In the genomic region with DNA sequence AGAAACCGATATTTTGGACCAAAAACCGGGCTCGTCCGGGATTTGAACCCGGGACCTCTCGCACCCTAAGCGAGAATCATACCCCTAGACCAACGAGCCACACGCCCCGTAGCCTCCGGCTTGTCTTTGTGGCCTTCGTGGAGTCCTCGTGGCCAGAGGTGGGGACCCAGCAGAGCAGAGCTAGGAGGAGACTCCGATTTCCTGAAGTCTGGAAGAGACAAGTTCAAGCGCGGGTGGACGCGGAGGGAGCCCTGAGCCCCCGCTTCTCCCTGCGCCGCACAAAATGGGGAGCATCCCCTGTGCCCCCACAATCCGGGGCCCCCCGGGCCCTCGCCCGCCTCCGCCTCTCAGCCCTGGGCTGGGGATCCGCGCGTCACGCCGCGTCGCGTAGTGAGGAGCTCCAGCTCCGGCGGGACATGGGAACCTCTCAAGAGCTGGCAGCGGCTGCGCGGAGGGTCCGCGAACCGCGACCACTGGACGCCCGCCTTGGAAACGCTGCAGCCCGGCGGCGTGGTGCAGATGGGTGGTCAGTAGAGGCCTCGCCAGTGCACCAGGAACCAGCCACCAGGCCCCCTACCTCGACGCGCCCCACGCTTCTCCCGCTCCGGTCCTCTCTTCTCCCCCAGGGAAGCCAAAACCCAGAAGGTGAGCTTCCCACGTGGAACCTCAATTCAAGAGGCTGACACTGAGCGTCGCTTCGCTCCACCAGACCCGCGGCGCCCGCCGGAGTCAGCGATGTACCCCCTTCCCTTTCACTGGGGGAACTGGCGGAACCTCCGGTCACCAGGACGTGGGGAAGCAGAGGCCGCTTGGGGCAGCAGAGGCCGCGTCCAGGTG, we compare ENCODE assay signal across 8 cellular contexts. TPM values are rescaled to one million over a fixed set of nuclear protein-coding genes. Genes with fewer than 3 reads are reported as not detected.
A peak's percentile ranks its signal among the peaks of the same experiment; 100 is the strongest.
DNase-seq lines count a peak whose midpoint lies in the region; ATAC-seq and TF ChIP-seq lines count a peak whose summit lies in the region.

No MANE protein-coding gene starts in this region.

- H3K4me3 ChIP-seq in SJCRH30 (peak overlapping the region; percentile 56), breast epithelium (peak overlapping the region; percentile 0 to 52 (median 32))

- intact Hi-C loops in breast epithelium (cut with DNase I; ENCODE audit: low total_unique reads), result no loop called here

- H3K27ac Mint-ChIP-seq in stimulated activated naive CD8-positive, alpha-beta T cell treated with anti-CD3 and anti-CD28 coated beads, Interleukin-15, amount 100 ng/mL, for 72 hours, result peak overlapping the region; percentile 89 to 97

- CTCF ChIA-PET in RWPE1 (lab: Yijun Ruan, JAX), result interaction anchor here (0.7 kb wide), 2 partner anchors 51 to 103 kb away, joined by 3 read pairs; no protein-coding TSS in a partner anchor

- H3K27ac ChIP-seq in SJCRH30 (no peak overlapping the region), breast epithelium (no peak overlapping the region), RWPE1 (no peak overlapping the region)

- H3K9me3 ChIP-seq in SJCRH30 (replicated peaks) (no peaks in the 10 kb centered on the region), breast epithelium (no peaks in the 10 kb centered on the region)

- POLR2A ChIA-PET in RWPE1 (lab: Yijun Ruan, JAX; ENCODE audit: low non-redundant PET), result no interaction called here

- H3K4me1 Mint-ChIP-seq in stimulated activated naive CD8-positive, alpha-beta T cell treated with anti-CD3 and anti-CD28 coated beads, Interleukin-15, amount 100 ng/mL, for 72 hours, result peaks cover 38% of the 10 kb centered on the region

- peak overlapping the region; percentile 86 to 95 for H3K4me3 Mint-ChIP-seq in stimulated activated naive CD8-positive, alpha-beta T cell treated with anti-CD3 and anti-CD28 coated beads, Interleukin-15, amount 100 ng/mL, for 72 hours

- DNase-seq in SHP77 (lab: John Stamatoyannopoulos, UW) (peak; percentile 12 to 23), SHP77 treated with DMSO at 0.1 percent for 48 hours (lab: John Stamatoyannopoulos, UW) (no peak), SJCRH30 (peak in 1 of 2 experiments; percentile 50), breast epithelium (ENCODE audit: low spot score in 2 of 2) (no peak), kidney glomerular epithelial cell (lab: John Stamatoyannopoulos, UW) (peak; percentile 47), COR-L47 (lab: John Stamatoyannopoulos, UW) (no peak), RWPE1 (ENCODE audit: low spot score) (no peak)
- peak; percentile 61 to 77 for DNase-seq in stimulated activated naive CD8-positive, alpha-beta T cell treated with anti-CD3 and anti-CD28 coated beads, Interleukin-15, amount 100 ng/mL, for 72 hours

- no peaks in the 10 kb centered on the region for H3K36me3 ChIP-seq in SJCRH30
- no peaks in the 10 kb centered on the region for H3K36me3 ChIP-seq in breast epithelium

- no peaks in the 10 kb centered on the region for H3K9me3 Mint-ChIP-seq in stimulated activated naive CD8-positive, alpha-beta T cell treated with anti-CD3 and anti-CD28 coated beads, Interleukin-15, amount 100 ng/mL, for 72 hours

- ATAC-seq in stimulated activated naive CD8-positive, alpha-beta T cell treated with anti-CD3 and anti-CD28 coated beads, Interleukin-15, amount 100 ng/mL, for 72 hours, result peak; percentile 69

- H3K27me3 ChIP-seq in SJCRH30 (no peaks in the 10 kb centered on the region), breast epithelium (peaks cover 0 to 96% of the 10 kb centered on the region in 2 donors)

- TF ChIP-seq POLR2A in breast epithelium (IDR thresholded peaks at IDR 0.05), result no peak

- no peak for TF ChIP-seq CTCF in breast epithelium (IDR thresholded peaks at IDR 0.05)
- no peak for TF ChIP-seq CTCF in RWPE1 (conservative IDR thresholded peaks at IDR 0.05; ENCODE audit: low read depth)

- H3K4me1 ChIP-seq in SJCRH30, result no peaks in the 10 kb centered on the region
- no peaks in the 10 kb centered on the region for H3K4me1 ChIP-seq in breast epithelium

- peaks cover 83% of the 10 kb centered on the region for H3K27me3 Mint-ChIP-seq in stimulated activated naive CD8-positive, alpha-beta T cell treated with anti-CD3 and anti-CD28 coated beads, Interleukin-15, amount 100 ng/mL, for 72 hours

RNA-seq across cellular contexts. Expression of gene OR1F1, which starts 5.2 kb away (rescaled TPM):
- 0.47 TPM in 1 of 2 replicates, not detected in the other for total RNA-seq in SJCRH30 (2014; rRNA removed; shearing (Covaris generic))
- total RNA-seq in breast epithelium, result not detected

RNA-seq across cellular contexts. Expression of gene ZNF213, which starts 48.0 kb away (rescaled TPM):
- total RNA-seq in SJCRH30 (2014; rRNA removed; shearing (Covaris generic)), result 2.5 and 3.0 TPM in 2 replicates
- 1 to 10 TPM; 4.0 to 5.6 (median 5.6) TPM for total RNA-seq in breast epithelium

RNA-seq across cellular contexts. Expression of gene ZNF200, which starts 52.1 kb away (rescaled TPM):
- total RNA-seq in SJCRH30 (2014; rRNA removed; shearing (Covaris generic)), result 16.1 and 17.6 TPM in 2 replicates
- total RNA-seq in breast epithelium, result 10 to 100 TPM in 1 of 3 donors, 1 to 10 TPM in 2; 3.5 to 11.1 (median 9.2) TPM

Comparison
In these comparisons a context has a peak if more than half of its experiments do, and no peak if none do; other contexts are left out.
1. DNase-seq: peak in SHP77 (2 of 2), kidney glomerular epithelial cell (single experiment) and stimulated activated naive CD8-positive, alpha-beta T cell treated with anti-CD3 and anti-CD28 coated beads, Interleukin-15, amount 100 ng/mL, for 72 hours (2 of 2); none in SHP77 treated with DMSO at 0.1 percent for 48 hours (single experiment), breast epithelium (0 of 2), COR-L47 (single experiment) and RWPE1 (single experiment).